11 cellular contexts compared by ENCODE assay signal in the genomic region with DNA sequence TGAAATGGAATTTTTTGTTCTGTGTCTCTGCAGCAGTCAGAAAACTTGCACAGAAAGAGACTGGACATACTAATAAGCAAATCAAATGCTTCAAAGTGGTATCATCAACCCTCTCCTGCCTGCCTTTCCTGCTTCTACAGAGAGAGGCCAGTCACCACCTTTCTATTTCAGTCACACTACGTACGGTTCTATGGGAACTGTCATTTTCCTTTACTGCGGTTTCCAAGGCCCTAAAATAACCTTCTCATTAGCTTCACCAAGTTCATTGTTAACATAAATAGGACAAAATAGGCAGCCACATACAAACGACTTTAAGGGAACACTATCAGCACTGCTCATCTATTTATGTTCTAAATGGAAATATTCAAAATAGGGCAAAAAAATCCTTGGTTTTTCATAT.
DNase-seq lines count a peak whose midpoint lies in the region; ATAC-seq, FAIRE-seq and TF ChIP-seq lines count a peak whose summit lies in the region.
"Had no signal": no experiment of that assay in that cellular context is flagged by ENCODE, and none has a peak within 500 bp of the region (broad histone marks: within the 10 kb centered on the region; RNA-seq: fewer than 3 reads in every experiment).

No MANE protein-coding gene starts in this region.

- H3K27ac Mint-ChIP-seq in activated T-cell treated with anti-CD3 and anti-CD28 coated beads, Interleukin-2, amount 50 U/mL, for 24 hours, result peak overlapping the region; percentile 92
- H3K27ac Mint-ChIP-seq in T-cell, result no peak overlapping the region

- H3K4me1 Mint-ChIP-seq in activated T-cell treated with anti-CD3 and anti-CD28 coated beads, Interleukin-2, amount 50 U/mL, for 24 hours (ENCODE audit: low read depth), result peaks cover 43% of the 10 kb centered on the region
- peaks cover 12 to 15% (median 14%) of the 10 kb centered on the region in 3 donors for H3K4me1 Mint-ChIP-seq in T-cell

- H3K36me3 Mint-ChIP-seq in activated T-cell treated with anti-CD3 and anti-CD28 coated beads, Interleukin-2, amount 50 U/mL, for 24 hours (ENCODE audit: low read depth), result peaks cover 9% of the 10 kb centered on the region
- no peaks in the 10 kb centered on the region for H3K36me3 Mint-ChIP-seq in T-cell
- H3K36me3 Mint-ChIP-seq: CD4-positive, CD25-positive, alpha-beta regulatory T cell had no signal

- no TSS peak for BruUV-seq in endothelial cell of umbilical vein (replicated peaks; lab: Mats Ljungman, UMichigan)

- CTCF ChIA-PET in endothelial cell of umbilical vein (lab: Charles Lee) (interaction anchor here (0.8 to 3.8 kb wide), 3 partner anchors 12 to 69 kb away, joined by 3 to 23 read pairs (median 4); no protein-coding TSS in a partner anchor), T-cell (lab: Charles Lee) (interaction anchor here in 1 of 2 donors (0.7 kb wide), 1 partner anchor 504 kb away, joined by 4 read pairs; no protein-coding TSS in a partner anchor)

- peak; percentile 75 for ATAC-seq in HG03432 (IDR thresholded peaks at IDR 0.05; ENCODE audit: unreplicated experiment)
- no peak for ATAC-seq in T-cell (replicated peaks in 1 of 4)

- no peak overlapping the region for H3K9ac ChIP-seq in endothelial cell of umbilical vein (replicated peaks; ENCODE audit: extremely low read depth, insufficient read depth, low read length)
- H3K9ac ChIP-seq in stomach smooth muscle (ENCODE audit: low read length in 2 of 2), result no peak overlapping the region

- H3K9me3 Mint-ChIP-seq in activated T-cell treated with anti-CD3 and anti-CD28 coated beads, Interleukin-2, amount 50 U/mL, for 24 hours, result peaks cover 4% of the 10 kb centered on the region
- H3K9me3 Mint-ChIP-seq in T-cell, result no peaks in the 10 kb centered on the region

- H3K4me3 ChIP-seq in endothelial cell of umbilical vein (replicated peaks in 1 of 3; ENCODE audit: insufficient read depth in 1 of 3, low read depth in 1 of 3, low read length in 3 of 3), result no peak overlapping the region
- H3K4me3 ChIP-seq in stomach smooth muscle (ENCODE audit: low read length in 2 of 2), result no peak overlapping the region
- H3K4me3 ChIP-seq: lung had no signal

- no peaks in the 10 kb centered on the region for H4K20me1 ChIP-seq in endothelial cell of umbilical vein (replicated peaks; ENCODE audit: control insufficient read depth, extremely low read depth, insufficient read depth, low read length)

- H3K36me3 ChIP-seq in endothelial cell of umbilical vein (ENCODE audit: control insufficient read depth in 2 of 2, extremely low read depth in 1 of 2, insufficient read depth in 2 of 2, low read length in 2 of 2) (no peaks in the 10 kb centered on the region), stomach smooth muscle (ENCODE audit: control insufficient read depth in 2 of 2, insufficient read depth in 2 of 2, low read length in 2 of 2) (no peaks in the 10 kb centered on the region)

- H2AFZ ChIP-seq in endothelial cell of umbilical vein (ENCODE audit: low read depth, low read length), result no peak overlapping the region

- no peak for TF ChIP-seq POLR2A in endothelial cell of umbilical vein (IDR thresholded peaks at IDR 0.05; ENCODE audit: low read depth, low read length)

- dilution Hi-C loops in endothelial cell of umbilical vein (cut with MboI; ENCODE audit: extremely low pct_ligation_motif_present, low sequenced_read_pairs), result no loop called here

- no peak for FAIRE-seq in endothelial cell of umbilical vein (lab: Jason Lieb, UNC)
- FAIRE-seq: bronchial epithelial cell had no signal

- peak overlapping the region; percentile 13 for H3K4me3 Mint-ChIP-seq in activated T-cell treated with anti-CD3 and anti-CD28 coated beads, Interleukin-2, amount 50 U/mL, for 24 hours
- H3K4me3 Mint-ChIP-seq in T-cell, result no peak overlapping the region
- H3K4me3 Mint-ChIP-seq: CD4-positive, CD25-positive, alpha-beta regulatory T cell had no signal

- POLR2A ChIA-PET in endothelial cell of umbilical vein (lab: Charles Lee) (no interaction called here), T-cell (lab: Charles Lee) (no interaction called here)

- no peak for DNase-seq in activated T-cell treated with anti-CD3 and anti-CD28 coated beads, Interleukin-2, amount 50 U/mL, for 24 hours
- DNase-seq in activated T-cell treated with anti-CD3 and anti-CD28 coated beads, Interleukin-2, amount 50 U/mL, for 48 hours, result no peak
- peak; percentile 34 for DNase-seq in endothelial cell of umbilical vein (ENCODE audit: low read depth, low spot score)
- no peak for DNase-seq in NOMO-1 treated with DMSO at 0.1 percent for 48 hours (lab: John Stamatoyannopoulos, UW; ENCODE audit: unreplicated experiment)
- no peak for DNase-seq in T-cell
- no peak for DNase-seq in NCI-H446 (lab: John Stamatoyannopoulos, UW)
- DNase-seq: CD4-positive, CD25-positive, alpha-beta regulatory T cell had no signal

- intact Hi-C loops in endothelial cell of umbilical vein (cut with micrococcal nuclease), result loop anchor here (1.0 to 5.0 kb wide), 2 partner anchors 55 to 69 kb away; no protein-coding TSS in a partner anchor

- H3K27ac ChIP-seq in endothelial cell of umbilical vein (ENCODE audit: insufficient read depth, low read depth, low read length) (no peak overlapping the region), stomach smooth muscle (ENCODE audit: low read length) (peak overlapping the region; percentile 13)

- H3K4me2 ChIP-seq in endothelial cell of umbilical vein (ENCODE audit: insufficient read depth, low read length), result no peak overlapping the region

- H3K79me2 ChIP-seq in endothelial cell of umbilical vein (ENCODE audit: control insufficient read depth, insufficient read depth, low read length), result no peaks in the 10 kb centered on the region

- H3K27me3 ChIP-seq in endothelial cell of umbilical vein (ENCODE audit: control insufficient read depth in 2 of 2, insufficient read depth in 2 of 2, low read length in 2 of 2) (no peaks in the 10 kb centered on the region), stomach smooth muscle (ENCODE audit: control insufficient read depth in 1 of 2, insufficient read depth in 2 of 2, low read length in 2 of 2) (no peaks in the 10 kb centered on the region)

- no peaks in the 10 kb centered on the region for H3K9me1 ChIP-seq in endothelial cell of umbilical vein (replicated peaks; ENCODE audit: control insufficient read depth, extremely low read depth, insufficient read depth, low read length)

- H3K9me3 ChIP-seq in endothelial cell of umbilical vein (replicated peaks; ENCODE audit: control insufficient read depth, insufficient read depth, low read length) (no peaks in the 10 kb centered on the region), stomach smooth muscle (ENCODE audit: control insufficient read depth in 2 of 2, low read length in 2 of 2) (no peaks in the 10 kb centered on the region)

- peaks cover 16% of the 10 kb centered on the region for H3K4me1 ChIP-seq in endothelial cell of umbilical vein (ENCODE audit: control insufficient read depth, extremely low read depth, insufficient read depth, low read length)
- H3K4me1 ChIP-seq in stomach smooth muscle (ENCODE audit: control insufficient read depth, insufficient read depth, low read length), result peaks cover 13% of the 10 kb centered on the region

- H3K27me3 Mint-ChIP-seq in activated T-cell treated with anti-CD3 and anti-CD28 coated beads, Interleukin-2, amount 50 U/mL, for 24 hours, result no peaks in the 10 kb centered on the region
- H3K27me3 Mint-ChIP-seq in T-cell, result no peaks in the 10 kb centered on the region
- H3K27me3 Mint-ChIP-seq: CD4-positive, CD25-positive, alpha-beta regulatory T cell had no signal

- no peak for TF ChIP-seq CTCF in endothelial cell of umbilical vein (IDR thresholded peaks at IDR 0.05; ENCODE audit: extremely low read depth in 1 of 2, insufficient read depth in 1 of 2, low read depth in 1 of 2, low read length in 2 of 2)

TF ChIP-seq in endothelial cell of umbilical vein, 7 proteins besides CTCF, POLR2A, EP300 and RAD21:
- no peak for TF ChIP-seq MYC (IDR thresholded peaks at IDR 0.05; ENCODE audit: low read depth, low read length)
- TF ChIP-seq GATA2 (IDR thresholded peaks at IDR 0.05; ENCODE audit: insufficient read depth, insufficient read length, low read depth, low read length), result no peak
- TF ChIP-seq JUN (IDR thresholded peaks at IDR 0.05; ENCODE audit: borderline replicate concordance, insufficient read depth, insufficient read length, low read depth), result no peak
- TF ChIP-seq, protein P1, sequence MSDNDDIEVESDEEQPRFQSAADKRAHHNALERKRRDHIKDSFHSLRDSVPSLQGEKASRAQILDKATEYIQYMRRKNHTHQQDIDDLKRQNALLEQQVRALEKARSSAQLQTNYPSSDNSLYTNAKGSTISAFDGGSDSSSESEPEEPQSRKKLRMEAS (IDR thresholded peaks at IDR 0.05; ENCODE audit: insufficient read depth, insufficient read length), result no peak
- no peak for TF ChIP-seq EZH2 (IDR thresholded peaks at IDR 0.05; ENCODE audit: borderline replicate concordance, low read depth, low read length, severe bottlenecking)
- TF ChIP-seq POLR2AphosphoS5 (IDR thresholded peaks at IDR 0.05; ENCODE audit: insufficient read depth, low read depth, low read length), result no peak
- TF ChIP-seq FOS (IDR thresholded peaks at IDR 0.05; ENCODE audit: borderline replicate concordance, insufficient read depth, low read length), result no peak
